Comparison of ENCODE assay signal across 8 cellular contexts in the genomic region with DNA sequence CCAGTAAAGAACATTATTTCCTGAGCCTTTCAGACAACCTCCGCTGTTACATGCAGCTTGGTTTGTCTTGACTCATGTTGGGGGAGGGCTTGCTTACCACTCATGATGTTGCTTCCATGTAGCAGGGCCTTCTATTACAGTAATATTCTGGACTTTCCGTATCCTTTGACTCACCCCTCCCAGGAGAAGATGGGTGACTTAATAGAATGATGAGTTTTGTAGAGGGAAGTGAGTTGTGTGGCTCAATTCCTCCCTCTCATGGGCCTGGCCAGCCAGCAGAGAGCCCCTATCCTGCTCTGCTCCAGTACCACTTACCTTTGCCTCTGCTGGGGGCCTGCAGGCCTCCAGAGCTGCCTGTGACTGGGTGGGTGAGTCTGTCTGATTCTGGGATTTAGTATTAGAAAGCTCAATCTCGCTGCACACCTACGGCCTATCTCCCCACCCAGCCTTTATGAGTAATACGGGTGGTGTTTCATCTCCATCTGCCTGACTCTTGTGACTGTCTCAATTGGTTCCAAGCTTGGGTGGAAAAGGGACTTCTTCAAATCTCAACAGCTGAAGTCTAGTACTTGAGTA. TPM values are rescaled to one million over a fixed set of nuclear protein-coding genes. Genes with fewer than 3 reads are reported as not detected.
A peak's percentile ranks its signal among the peaks of the same experiment; 100 is the strongest.
DNase-seq lines count a peak whose midpoint lies in the region; ATAC-seq and TF ChIP-seq lines count a peak whose summit lies in the region.
"Had no signal": no experiment of that assay in that cellular context is flagged by ENCODE, and none has a peak within 500 bp of the region (broad histone marks: within the 10 kb centered on the region; RNA-seq: fewer than 3 reads in every experiment).

No MANE protein-coding gene starts in this region.

- DNase-seq in IMR-90 (peak; percentile 92), hepatic stellate cell (ENCODE audit: low spot score) (peak; percentile 53), SIG-M5 (lab: John Stamatoyannopoulos, UW) (no peak), NCI-H82 (lab: John Stamatoyannopoulos, UW) (no peak)
- DNase-seq in activated T-cell treated with anti-CD3 and anti-CD28 coated beads, Interleukin-2, amount 50 U/mL, for 48 hours: peak; percentile 71 to 73
- DNase-seq in stimulated activated effector memory CD8-positive, alpha-beta T cell treated with anti-CD3 and anti-CD28 coated beads, Interleukin-12 subunit alpha, Interleukin-12 subunit beta, amount 100 ng/mL, for 72 hours (ENCODE audit: low spot score in 2 of 2): no peak

- no CpG with 5 or more reads among the region's 5 CpGs for WGBS in IMR-90 (ENCODE audit: extremely low coverage in 2 of 2, insufficient read length in 1 of 2), 2 experiments

- H3K18ac ChIP-seq in IMR-90 (ENCODE audit: low read depth, low read length): no peak overlapping the region

- peak overlapping the region in 1 of 2 experiments; percentile 67; a peak in 2 of 4 replicates for H4K8ac ChIP-seq in IMR-90 (ENCODE audit: low read depth in 2 of 2, low read length in 2 of 2)

- no peaks in the 10 kb centered on the region for H4K20me1 ChIP-seq in IMR-90 (ENCODE audit: insufficient read depth, low read length)

- peak overlapping the region; percentile 59 for H2BK5ac ChIP-seq in IMR-90 (ENCODE audit: low read depth, low read length, poor library complexity, severe bottlenecking)

- H2AK5ac ChIP-seq in IMR-90 (ENCODE audit: low read depth, low read length): no peak overlapping the region

- H3K4me3 Mint-ChIP-seq in stimulated activated effector memory CD8-positive, alpha-beta T cell treated with anti-CD3 and anti-CD28 coated beads, Interleukin-12 subunit alpha, Interleukin-12 subunit beta, amount 100 ng/mL, for 72 hours: no peak overlapping the region

- CTCF ChIA-PET in IMR-90 (lab: Yijun Ruan, JAX): no interaction called here

- no peaks in the 10 kb centered on the region for H3K9me3 Mint-ChIP-seq in stimulated activated effector memory CD8-positive, alpha-beta T cell treated with anti-CD3 and anti-CD28 coated beads, Interleukin-12 subunit alpha, Interleukin-12 subunit beta, amount 100 ng/mL, for 72 hours

- no peaks in the 10 kb centered on the region for H3K79me1 ChIP-seq in IMR-90 (ENCODE audit: low read depth in 1 of 2, low read length in 2 of 2)

- intact Hi-C loops in IMR-90 (cut with micrococcal nuclease): no loop called here

- H3K36me3 Mint-ChIP-seq in stimulated activated effector memory CD8-positive, alpha-beta T cell treated with anti-CD3 and anti-CD28 coated beads, Interleukin-12 subunit alpha, Interleukin-12 subunit beta, amount 100 ng/mL, for 72 hours: no peaks in the 10 kb centered on the region

- no peak overlapping the region for H3K23ac ChIP-seq in IMR-90 (ENCODE audit: low read depth, low read length)

- H3K4ac ChIP-seq in IMR-90 (ENCODE audit: low read depth, low read length): peak overlapping the region; percentile 51

- no peaks in the 10 kb centered on the region for H3K9me3 ChIP-seq in IMR-90 (ENCODE audit: control insufficient read depth, insufficient read depth, low read length)
- H3K9me3 ChIP-seq: prostate gland had no signal

- H3K9me1 ChIP-seq in IMR-90 (ENCODE audit: insufficient read depth, low read length): peaks cover 13% of the 10 kb centered on the region

- no peak overlapping the region for H2AK9ac ChIP-seq in IMR-90 (replicated peaks; ENCODE audit: low read depth, low read length, poor library complexity)

- no peak overlapping the region for H3K56ac ChIP-seq in IMR-90 (ENCODE audit: extremely low read depth, insufficient read depth, low read length)

- no peak for TF ChIP-seq POLR2A in IMR-90 (IDR thresholded peaks at IDR 0.05; ENCODE audit: low read depth, low read length)

- dilution Hi-C loops in IMR-90 (cut with HindIII; ENCODE audit: low sequenced_read_pairs, unreplicated experiment): no loop called here

- BruUV-seq in IMR-90 (replicated peaks; lab: Mats Ljungman, UMichigan): no TSS peak

- peak overlapping the region; percentile 72 for H2AFZ ChIP-seq in IMR-90 (replicated peaks; ENCODE audit: low read length, poor library complexity)

- no peak overlapping the region for H4K5ac ChIP-seq in IMR-90 (ENCODE audit: low read depth, low read length)

- peak; percentile 64 for ATAC-seq in IMR-90 (ENCODE audit: low read depth)
- peak; percentile 84 for ATAC-seq in stimulated activated effector memory CD8-positive, alpha-beta T cell treated with anti-CD3 and anti-CD28 coated beads, Interleukin-12 subunit alpha, Interleukin-12 subunit beta, amount 100 ng/mL, for 72 hours
- ATAC-seq in HG03457 (IDR thresholded peaks at IDR 0.05; ENCODE audit: unreplicated experiment): no peak

- in situ Hi-C loops in IMR-90 (cut with MboI; ENCODE audit: low sequenced_read_pairs): no loop called here

- peak overlapping the region; percentile 34; the same call in 1 of the 2 replicates for H2BK20ac ChIP-seq in IMR-90 (ENCODE audit: low read depth, low read length)

- H3K27ac Mint-ChIP-seq in stimulated activated effector memory CD8-positive, alpha-beta T cell treated with anti-CD3 and anti-CD28 coated beads, Interleukin-12 subunit alpha, Interleukin-12 subunit beta, amount 100 ng/mL, for 72 hours: no peak overlapping the region

- POLR2A ChIA-PET in IMR-90 (lab: Charles Lee; ENCODE audit: unreplicated experiment): no interaction called here

- H3K4me1 ChIP-seq in IMR-90 (ENCODE audit: control insufficient read depth, insufficient read depth, low read length): peaks cover 6% of the 10 kb centered on the region
- H3K4me1 ChIP-seq: prostate gland had no signal

- H3K14ac ChIP-seq in IMR-90 (replicated peaks; ENCODE audit: low read depth, low read length): peak overlapping the region; percentile 33; the same call in 1 of the 2 replicates

- H3K4me2 ChIP-seq in IMR-90 (ENCODE audit: low read depth, low read length): no peak overlapping the region

- no peak overlapping the region for H3K9ac ChIP-seq in IMR-90 (ENCODE audit: low read depth, low read length)

- H3K4me3 ChIP-seq in IMR-90 (ENCODE audit: insufficient read depth, low read depth, low read length): no peak overlapping the region
- H3K4me3 ChIP-seq: prostate gland had no signal

- no peak overlapping the region; the same call in 1 of the 2 replicates for H4K91ac ChIP-seq in IMR-90 (ENCODE audit: insufficient read depth, low read depth, low read length)

- H3K27me3 ChIP-seq in IMR-90 (ENCODE audit: control insufficient read depth, insufficient read depth, low read length): no peaks in the 10 kb centered on the region

- peak overlapping the region; percentile 33; the same call in 2 of the 3 replicates for H2BK15ac ChIP-seq in IMR-90 (ENCODE audit: low read depth, low read length)

- peak overlapping the region; percentile 47; the same call in 1 of the 2 replicates for H2BK120ac ChIP-seq in IMR-90 (ENCODE audit: low read depth, low read length)

- peak; percentile 30 for TF ChIP-seq RAD21 in IMR-90 (IDR thresholded peaks at IDR 0.05; ENCODE audit: low read length)

- no peaks in the 10 kb centered on the region for H3K36me3 ChIP-seq in IMR-90 (ENCODE audit: control insufficient read depth, insufficient read depth, low read length)
- H3K36me3 ChIP-seq: prostate gland had no signal

- TF ChIP-seq CTCF in IMR-90 (conservative IDR thresholded peaks at IDR 0.05; ENCODE audit: low read depth, low read length): no peak

- peaks cover 20% of the 10 kb centered on the region for H3K4me1 Mint-ChIP-seq in stimulated activated effector memory CD8-positive, alpha-beta T cell treated with anti-CD3 and anti-CD28 coated beads, Interleukin-12 subunit alpha, Interleukin-12 subunit beta, amount 100 ng/mL, for 72 hours

- no peak overlapping the region for H3K27ac ChIP-seq in IMR-90 (ENCODE audit: insufficient read depth, low read length)
- H3K27ac ChIP-seq: prostate gland had no signal

TF ChIP-seq in IMR-90, 13 proteins besides CTCF, POLR2A, EP300 and RAD21:
- no peak for TF ChIP-seq RCOR1 (IDR thresholded peaks at IDR 0.05; ENCODE audit: insufficient replicate concordance, low read length)
- TF ChIP-seq, protein P1, sequence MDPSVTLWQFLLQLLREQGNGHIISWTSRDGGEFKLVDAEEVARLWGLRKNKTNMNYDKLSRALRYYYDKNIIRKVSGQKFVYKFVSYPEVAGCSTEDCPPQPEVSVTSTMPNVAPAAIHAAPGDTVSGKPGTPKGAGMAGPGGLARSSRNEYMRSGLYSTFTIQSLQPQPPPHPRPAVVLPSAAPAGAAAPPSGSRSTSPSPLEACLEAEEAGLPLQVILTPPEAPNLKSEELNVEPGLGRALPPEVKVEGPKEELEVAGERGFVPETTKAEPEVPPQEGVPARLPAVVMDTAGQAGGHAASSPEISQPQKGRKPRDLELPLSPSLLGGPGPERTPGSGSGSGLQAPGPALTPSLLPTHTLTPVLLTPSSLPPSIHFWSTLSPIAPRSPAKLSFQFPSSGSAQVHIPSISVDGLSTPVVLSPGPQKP (IDR thresholded peaks at IDR 0.05; ENCODE audit: borderline replicate concordance, low read depth, low read length): no peak
- TF ChIP-seq BHLHE40 (IDR thresholded peaks at IDR 0.05; ENCODE audit: low read depth, low read length): no peak
- 0 out of 2 replicates have a peak, but pooled peaks have one; percentile 9 for TF ChIP-seq MAZ (IDR thresholded peaks at IDR 0.05; ENCODE audit: borderline replicate concordance, low read depth, low read length)
- TF ChIP-seq SMC3 (IDR thresholded peaks at IDR 0.05; ENCODE audit: low read depth, low read length): peak; percentile 12; the same call in 1 of the 2 replicates
- TF ChIP-seq CHD1 (IDR thresholded peaks at IDR 0.05; ENCODE audit: low read depth, low read length): no peak
- no peak for TF ChIP-seq RFX5 (IDR thresholded peaks at IDR 0.05; ENCODE audit: low read depth, low read length)
- TF ChIP-seq CEBPB (IDR thresholded peaks at IDR 0.05; ENCODE audit: low read depth, low read length): peak; percentile 31; the same call in 1 of the 2 replicates
- no peak for TF ChIP-seq FOS (IDR thresholded peaks at IDR 0.05; ENCODE audit: low read depth, low read length)
TF ChIP-seq in IMR-90: peak in this region for 3.

RNA-seq across cellular contexts. Expression of a gene that starts 52.6 kb away (rescaled TPM):
- 7.5 and 11.4 TPM in 2 replicates for total RNA-seq in IMR-90 (2012; rRNA removed)
- 4.1 and 4.3 TPM in 2 replicates for polyA plus RNA-seq in IMR-90 (2012; rRNA removed)
- polyA plus RNA-seq in IMR-90 (2012; cell fraction: cytosol; rRNA removed): 3.1 and 9.3 TPM in 2 replicates
- polyA plus RNA-seq in IMR-90 (2012; cell fraction: nucleus; rRNA removed; ENCODE audit: low replicate concordance): 10.6 and 22.1 TPM in 2 replicates

Comparison
In these comparisons a context has a peak if more than half of its experiments do, and no peak if none do; other contexts are left out.
1. DNase-seq: peak in IMR-90 (single experiment), activated T-cell treated with anti-CD3 and anti-CD28 coated beads, Interleukin-2, amount 50 U/mL, for 48 hours (2 of 2) and hepatic stellate cell (single experiment); none in stimulated activated effector memory CD8-positive, alpha-beta T cell treated with anti-CD3 and anti-CD28 coated beads, Interleukin-12 subunit alpha, Interleukin-12 subunit beta, amount 100 ng/mL, for 72 hours (0 of 2), SIG-M5 (single experiment) and NCI-H82 (single experiment).